ENCODE assay signal across 1 cellular context in genomic region chr11:85590848-85591483, GRCh38.
TF ChIP-seq lines count a peak whose summit lies in the region.

No MANE protein-coding gene starts in this region.

TF ChIP-seq in GM12878, 131 proteins besides CTCF, POLR2A, EP300 and RAD21:
- TF ChIP-seq PAX8 (IDR thresholded peaks at IDR 0.05): no peak
- no peak for TF ChIP-seq CHD1 (IDR thresholded peaks at IDR 0.05; ENCODE audit: low read depth, low read length)
- TF ChIP-seq SMC3 (IDR thresholded peaks at IDR 0.05; ENCODE audit: borderline replicate concordance, low read length): peak; percentile 46; the same call in 1 of the 2 replicates
- no peak for TF ChIP-seq POLR2AphosphoS2 (IDR thresholded peaks at IDR 0.05; ENCODE audit: low read depth, low read length)
- TF ChIP-seq FOS (IDR thresholded peaks at IDR 0.05; ENCODE audit: borderline replicate concordance, extremely low read depth, insufficient read length): no peak
TF ChIP-seq in GM12878: peak in this region for 1.
